Comparison of ENCODE assay signal across 1 cellular context in the genomic region with DNA sequence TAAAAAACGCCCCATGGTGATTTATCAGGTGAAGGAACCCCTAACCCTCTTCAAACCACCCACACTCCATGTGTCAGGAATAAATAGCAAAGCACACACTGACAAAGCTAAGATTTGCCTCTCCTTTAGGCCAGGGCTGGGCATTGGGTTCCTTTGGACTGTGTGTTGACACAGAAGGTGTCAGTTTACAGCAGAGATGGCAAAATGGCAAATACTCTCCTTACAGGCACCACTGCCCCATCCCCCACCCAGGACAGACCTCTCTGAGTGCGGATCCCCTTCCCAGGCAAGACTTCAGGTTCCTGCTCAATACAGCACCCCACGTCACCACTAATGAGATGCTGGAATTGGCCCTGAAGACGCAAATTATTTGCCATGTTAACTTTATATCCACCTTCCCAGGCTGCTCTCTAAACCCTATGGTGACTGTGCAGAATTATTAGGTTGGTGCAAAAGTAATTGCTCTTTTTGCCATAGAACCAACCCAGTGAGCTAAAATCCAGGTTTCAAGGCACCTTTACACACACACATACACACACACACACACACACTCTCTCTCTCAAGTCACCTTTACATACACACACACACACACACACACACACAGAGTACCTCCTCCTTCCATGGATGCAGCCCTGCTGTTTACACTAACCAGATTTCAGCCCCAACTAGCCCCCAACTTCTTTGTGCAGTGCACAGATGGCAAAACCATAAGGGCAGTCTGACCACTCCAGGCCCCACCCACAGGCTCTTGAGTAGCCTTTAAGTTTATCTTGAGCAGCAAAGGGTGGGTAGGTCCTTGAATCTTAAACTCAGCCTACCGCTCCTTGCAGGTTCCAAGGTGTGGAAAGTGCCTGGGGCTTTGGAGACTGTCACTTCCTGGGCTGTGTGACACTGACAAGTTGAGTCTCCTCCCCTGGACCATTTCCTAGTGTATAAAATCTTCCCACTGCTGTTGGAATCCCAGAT.
TF ChIP-seq lines count a peak whose summit lies in the region.

No MANE protein-coding gene starts in this region.

TF ChIP-seq in K562, 482 proteins besides CTCF, POLR2A, EP300 and RAD21 (continued from another document and continues in another):
- TF ChIP-seq, protein P1, sequence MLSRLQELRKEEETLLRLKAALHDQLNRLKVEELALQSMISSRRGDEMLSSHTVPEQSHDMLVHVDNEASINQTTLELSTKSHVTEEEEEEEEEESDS (CRISPR knock-in tag; IDR thresholded peaks at IDR 0.05): 0 out of 2 replicates have a peak, but pooled peaks have one; percentile 20
- no peak for TF ChIP-seq NCOA1 (IDR thresholded peaks at IDR 0.05; ENCODE audit: low read depth)
- TF ChIP-seq FOXK2 (conservative IDR thresholded peaks at IDR 0.05 in 1 of 2, IDR thresholded peaks at IDR 0.05 in 1 of 2; ENCODE audit: low read depth in 2 of 2): 0 out of 4 replicates have a peak, but pooled peaks of 1 of the 2 experiments have one; percentile 59
- TF ChIP-seq, protein P2, sequence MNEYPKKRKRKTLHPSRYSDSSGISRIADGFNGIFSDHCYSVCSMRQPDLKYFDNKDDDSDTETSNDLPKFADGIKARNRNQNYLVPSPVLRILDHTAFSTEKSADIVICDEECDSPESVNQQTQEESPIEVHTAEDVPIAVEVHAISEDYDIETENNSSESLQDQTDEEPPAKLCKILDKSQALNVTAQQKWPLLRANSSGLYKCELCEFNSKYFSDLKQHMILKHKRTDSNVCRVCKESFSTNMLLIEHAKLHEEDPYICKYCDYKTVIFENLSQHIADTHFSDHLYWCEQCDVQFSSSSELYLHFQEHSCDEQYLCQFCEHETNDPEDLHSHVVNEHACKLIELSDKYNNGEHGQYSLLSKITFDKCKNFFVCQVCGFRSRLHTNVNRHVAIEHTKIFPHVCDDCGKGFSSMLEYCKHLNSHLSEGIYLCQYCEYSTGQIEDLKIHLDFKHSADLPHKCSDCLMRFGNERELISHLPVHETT (CRISPR knock-in tag; conservative IDR thresholded peaks at IDR 0.05 in 1 of 2, IDR thresholded peaks at IDR 0.05 in 1 of 2): no peak
- TF ChIP-seq, protein P3, sequence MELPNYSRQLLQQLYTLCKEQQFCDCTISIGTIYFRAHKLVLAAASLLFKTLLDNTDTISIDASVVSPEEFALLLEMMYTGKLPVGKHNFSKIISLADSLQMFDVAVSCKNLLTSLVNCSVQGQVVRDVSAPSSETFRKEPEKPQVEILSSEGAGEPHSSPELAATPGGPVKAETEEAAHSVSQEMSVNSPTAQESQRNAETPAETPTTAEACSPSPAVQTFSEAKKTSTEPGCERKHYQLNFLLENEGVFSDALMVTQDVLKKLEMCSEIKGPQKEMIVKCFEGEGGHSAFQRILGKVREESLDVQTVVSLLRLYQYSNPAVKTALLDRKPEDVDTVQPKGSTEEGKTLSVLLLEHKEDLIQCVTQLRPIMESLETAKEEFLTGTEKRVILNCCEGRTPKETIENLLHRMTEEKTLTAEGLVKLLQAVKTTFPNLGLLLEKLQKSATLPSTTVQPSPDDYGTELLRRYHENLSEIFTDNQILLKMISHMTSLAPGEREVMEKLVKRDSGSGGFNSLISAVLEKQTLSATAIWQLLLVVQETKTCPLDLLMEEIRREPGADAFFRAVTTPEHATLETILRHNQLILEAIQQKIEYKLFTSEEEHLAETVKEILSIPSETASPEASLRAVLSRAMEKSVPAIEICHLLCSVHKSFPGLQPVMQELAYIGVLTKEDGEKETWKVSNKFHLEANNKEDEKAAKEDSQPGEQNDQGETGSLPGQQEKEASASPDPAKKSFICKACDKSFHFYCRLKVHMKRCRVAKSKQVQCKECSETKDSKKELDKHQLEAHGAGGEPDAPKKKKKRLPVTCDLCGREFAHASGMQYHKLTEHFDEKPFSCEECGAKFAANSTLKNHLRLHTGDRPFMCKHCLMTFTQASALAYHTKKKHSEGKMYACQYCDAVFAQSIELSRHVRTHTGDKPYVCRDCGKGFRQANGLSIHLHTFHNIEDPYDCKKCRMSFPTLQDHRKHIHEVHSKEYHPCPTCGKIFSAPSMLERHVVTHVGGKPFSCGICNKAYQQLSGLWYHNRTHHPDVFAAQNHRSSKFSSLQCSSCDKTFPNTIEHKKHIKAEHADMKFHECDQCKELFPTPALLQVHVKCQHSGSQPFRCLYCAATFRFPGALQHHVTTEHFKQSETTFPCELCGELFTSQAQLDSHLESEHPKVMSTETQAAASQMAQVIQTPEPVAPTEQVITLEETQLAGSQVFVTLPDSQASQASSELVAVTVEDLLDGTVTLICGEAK (IDR thresholded peaks at IDR 0.05): peak; percentile 61
- TF ChIP-seq, protein P3 (CRISPR knock-in tag; IDR thresholded peaks at IDR 0.05): no peak
- TF ChIP-seq PHB2 (IDR thresholded peaks at IDR 0.05; ENCODE audit: low read depth): no peak
- TF ChIP-seq ZNF75A (CRISPR knock-in tag; IDR thresholded peaks at IDR 0.05): no peak
- TF ChIP-seq POLR2B (IDR thresholded peaks at IDR 0.05; ENCODE audit: low read depth, partially characterized antibody): no peak
- TF ChIP-seq, protein P4, sequence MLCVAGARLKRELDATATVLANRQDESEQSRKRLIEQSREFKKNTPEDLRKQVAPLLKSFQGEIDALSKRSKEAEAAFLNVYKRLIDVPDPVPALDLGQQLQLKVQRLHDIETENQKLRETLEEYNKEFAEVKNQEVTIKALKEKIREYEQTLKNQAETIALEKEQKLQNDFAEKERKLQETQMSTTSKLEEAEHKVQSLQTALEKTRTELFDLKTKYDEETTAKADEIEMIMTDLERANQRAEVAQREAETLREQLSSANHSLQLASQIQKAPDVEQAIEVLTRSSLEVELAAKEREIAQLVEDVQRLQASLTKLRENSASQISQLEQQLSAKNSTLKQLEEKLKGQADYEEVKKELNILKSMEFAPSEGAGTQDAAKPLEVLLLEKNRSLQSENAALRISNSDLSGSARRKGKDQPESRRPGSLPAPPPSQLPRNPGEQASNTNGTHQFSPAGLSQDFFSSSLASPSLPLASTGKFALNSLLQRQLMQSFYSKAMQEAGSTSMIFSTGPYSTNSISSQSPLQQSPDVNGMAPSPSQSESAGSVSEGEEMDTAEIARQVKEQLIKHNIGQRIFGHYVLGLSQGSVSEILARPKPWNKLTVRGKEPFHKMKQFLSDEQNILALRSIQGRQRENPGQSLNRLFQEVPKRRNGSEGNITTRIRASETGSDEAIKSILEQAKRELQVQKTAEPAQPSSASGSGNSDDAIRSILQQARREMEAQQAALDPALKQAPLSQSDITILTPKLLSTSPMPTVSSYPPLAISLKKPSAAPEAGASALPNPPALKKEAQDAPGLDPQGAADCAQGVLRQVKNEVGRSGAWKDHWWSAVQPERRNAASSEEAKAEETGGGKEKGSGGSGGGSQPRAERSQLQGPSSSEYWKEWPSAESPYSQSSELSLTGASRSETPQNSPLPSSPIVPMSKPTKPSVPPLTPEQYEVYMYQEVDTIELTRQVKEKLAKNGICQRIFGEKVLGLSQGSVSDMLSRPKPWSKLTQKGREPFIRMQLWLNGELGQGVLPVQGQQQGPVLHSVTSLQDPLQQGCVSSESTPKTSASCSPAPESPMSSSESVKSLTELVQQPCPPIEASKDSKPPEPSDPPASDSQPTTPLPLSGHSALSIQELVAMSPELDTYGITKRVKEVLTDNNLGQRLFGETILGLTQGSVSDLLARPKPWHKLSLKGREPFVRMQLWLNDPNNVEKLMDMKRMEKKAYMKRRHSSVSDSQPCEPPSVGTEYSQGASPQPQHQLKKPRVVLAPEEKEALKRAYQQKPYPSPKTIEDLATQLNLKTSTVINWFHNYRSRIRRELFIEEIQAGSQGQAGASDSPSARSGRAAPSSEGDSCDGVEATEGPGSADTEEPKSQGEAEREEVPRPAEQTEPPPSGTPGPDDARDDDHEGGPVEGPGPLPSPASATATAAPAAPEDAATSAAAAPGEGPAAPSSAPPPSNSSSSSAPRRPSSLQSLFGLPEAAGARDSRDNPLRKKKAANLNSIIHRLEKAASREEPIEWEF (CRISPR knock-in tag; IDR thresholded peaks at IDR 0.05): no peak
- TF ChIP-seq BDP1 (IDR thresholded peaks at IDR 0.05; ENCODE audit: insufficient read depth, insufficient read length): no peak
- TF ChIP-seq RBM14 (IDR thresholded peaks at IDR 0.05; ENCODE audit: borderline replicate concordance, insufficient read depth, low read depth, low read length): no peak
- no peak for TF ChIP-seq POLR3A (IDR thresholded peaks at IDR 0.05; ENCODE audit: borderline replicate concordance, extremely low read depth, insufficient read depth, insufficient read length)
- peak; percentile 68 for TF ChIP-seq C11orf30 (IDR thresholded peaks at IDR 0.05; ENCODE audit: low read depth)
- TF ChIP-seq MAFK (IDR thresholded peaks at IDR 0.05; ENCODE audit: low read length): 0 out of 2 replicates have a peak, but pooled peaks have one; percentile 28
- no peak for TF ChIP-seq ETS2 (tag; IDR thresholded peaks at IDR 0.05; ENCODE audit: borderline replicate concordance, poor library complexity, severe bottlenecking)
- TF ChIP-seq BHLHE40 (IDR thresholded peaks at IDR 0.05; ENCODE audit: low read length): no peak
- no peak for TF ChIP-seq ZNF282 (CRISPR knock-in tag; IDR thresholded peaks at IDR 0.05)
- no peak for TF ChIP-seq KDM5B (IDR thresholded peaks at IDR 0.05; ENCODE audit: insufficient replicate concordance, low read depth, low read length)
- no peak for TF ChIP-seq RBFOX2 (IDR thresholded peaks at IDR 0.05; ENCODE audit: low read depth, low read length)
- no peak for TF ChIP-seq ZNF212 (CRISPR knock-in tag; IDR thresholded peaks at IDR 0.05)
- no peak for TF ChIP-seq RCOR1 (IDR thresholded peaks at IDR 0.05; ENCODE audit: borderline replicate concordance in 1 of 2, low read depth in 2 of 2, low read length in 2 of 2)
- TF ChIP-seq, protein P5, sequence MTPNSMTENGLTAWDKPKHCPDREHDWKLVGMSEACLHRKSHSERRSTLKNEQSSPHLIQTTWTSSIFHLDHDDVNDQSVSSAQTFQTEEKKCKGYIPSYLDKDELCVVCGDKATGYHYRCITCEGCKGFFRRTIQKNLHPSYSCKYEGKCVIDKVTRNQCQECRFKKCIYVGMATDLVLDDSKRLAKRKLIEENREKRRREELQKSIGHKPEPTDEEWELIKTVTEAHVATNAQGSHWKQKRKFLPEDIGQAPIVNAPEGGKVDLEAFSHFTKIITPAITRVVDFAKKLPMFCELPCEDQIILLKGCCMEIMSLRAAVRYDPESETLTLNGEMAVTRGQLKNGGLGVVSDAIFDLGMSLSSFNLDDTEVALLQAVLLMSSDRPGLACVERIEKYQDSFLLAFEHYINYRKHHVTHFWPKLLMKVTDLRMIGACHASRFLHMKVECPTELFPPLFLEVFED (CRISPR knock-in tag; conservative IDR thresholded peaks at IDR 0.05): 0 out of 2 replicates have a peak, but pooled peaks have one; percentile 80
- no peak for TF ChIP-seq ZNF76 (CRISPR knock-in tag; IDR thresholded peaks at IDR 0.05; ENCODE audit: borderline replicate concordance)
- TF ChIP-seq ELF4 (CRISPR knock-in tag; IDR thresholded peaks at IDR 0.05): peak; percentile 77
- TF ChIP-seq, protein P6, sequence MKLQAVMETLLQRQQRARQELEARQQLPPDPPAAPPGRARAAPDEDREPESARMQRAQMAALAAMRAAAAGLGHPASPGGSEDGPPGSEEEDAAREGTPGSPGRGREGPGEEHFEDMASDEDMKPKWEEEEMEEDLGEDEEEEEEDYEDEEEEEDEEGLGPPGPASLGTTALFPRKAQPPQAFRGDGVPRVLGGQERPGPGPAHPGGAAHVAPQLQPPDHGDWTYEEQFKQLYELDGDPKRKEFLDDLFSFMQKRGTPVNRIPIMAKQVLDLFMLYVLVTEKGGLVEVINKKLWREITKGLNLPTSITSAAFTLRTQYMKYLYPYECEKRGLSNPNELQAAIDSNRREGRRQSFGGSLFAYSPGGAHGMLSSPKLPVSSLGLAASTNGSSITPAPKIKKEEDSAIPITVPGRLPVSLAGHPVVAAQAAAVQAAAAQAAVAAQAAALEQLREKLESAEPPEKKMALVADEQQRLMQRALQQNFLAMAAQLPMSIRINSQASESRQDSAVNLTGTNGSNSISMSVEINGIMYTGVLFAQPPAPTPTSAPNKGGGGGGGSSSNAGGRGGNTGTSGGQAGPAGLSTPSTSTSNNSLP (IDR thresholded peaks at IDR 0.05; ENCODE audit: borderline replicate concordance, low read depth, low read length): no peak
